In the genomic region with DNA sequence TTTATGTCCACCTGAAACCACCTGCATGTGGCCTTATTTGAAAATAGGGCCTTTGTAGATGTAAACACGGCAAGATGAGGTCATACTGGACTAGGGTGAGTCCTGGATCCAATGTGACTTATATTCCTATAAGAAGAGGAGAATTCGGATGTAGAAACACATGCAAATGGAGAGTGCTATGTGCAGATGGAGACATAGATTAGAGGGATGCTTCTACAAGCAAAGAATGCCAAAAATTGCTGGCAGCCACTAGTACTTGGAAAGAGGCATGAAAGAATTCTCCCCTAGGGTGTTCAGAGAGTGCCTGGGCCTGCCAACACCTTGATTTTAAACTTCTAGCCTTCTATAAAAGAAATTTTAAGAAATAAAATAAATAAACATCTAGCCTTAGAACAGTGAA, we compare ENCODE assay signal across 22 cellular contexts.
A peak's percentile ranks its signal among the peaks of the same experiment; 100 is the strongest.
DNase-seq lines count a peak whose midpoint lies in the region; ATAC-seq, FAIRE-seq and TF ChIP-seq lines count a peak whose summit lies in the region.
"Had no signal": no experiment of that assay in that cellular context is flagged by ENCODE, and none has a peak within 500 bp of the region (broad histone marks: within the 10 kb centered on the region; RNA-seq: fewer than 3 reads in every experiment).

No MANE protein-coding gene starts in this region.

- DNase-seq in A172 (ENCODE audit: low spot score): peak; percentile 48
- peak; percentile 17 for DNase-seq in HFF-Myc (ENCODE audit: extremely low read depth, low read depth)
- DNase-seq in astrocyte (ENCODE audit: low read depth): peak; percentile 75
- DNase-seq in fibroblast of pulmonary artery (ENCODE audit: low read depth): peak; percentile 17
- DNase-seq in CD4-positive, alpha-beta memory T cell: no peak
- DNase-seq: 8988T; activated naive CD8-positive, alpha-beta T cell treated with anti-CD3 and anti-CD28 coated beads, Interleukin-2, amount 50 U/mL, for 24 hours; CD4-positive, alpha-beta T cell; gastrocnemius medialis; Kasumi-1; mucosa of descending colon; NCI-H1417; NCI-H2171; stimulated activated naive CD4-positive, alpha-beta T cell treated with Interleukin-2 at 50 U/mL for 16 hours; transverse colon had no signal

- H3K4me2 ChIP-seq in astrocyte (ENCODE audit: low read length): no peak overlapping the region

- H3K79me2 ChIP-seq in astrocyte (ENCODE audit: insufficient read depth, low read length): no peaks in the 10 kb centered on the region

- POLR2A ChIA-PET in CD4-positive, alpha-beta memory T cell (lab: Charles Lee; ENCODE audit: partially characterized antibody): no interaction called here

- H3K27me3 ChIP-seq in astrocyte (ENCODE audit: insufficient read depth, low read length): no peaks in the 10 kb centered on the region
- H3K27me3 ChIP-seq in CD4-positive, alpha-beta memory T cell (ENCODE audit: insufficient read depth, low read length): no peaks in the 10 kb centered on the region
- H3K27me3 ChIP-seq: gastrocnemius medialis, transverse colon had no signal

- no peak overlapping the region for H3K27ac Mint-ChIP-seq in astrocyte (ENCODE audit: unreplicated experiment)
- H3K27ac Mint-ChIP-seq in CD4-positive, alpha-beta memory T cell: no peak overlapping the region
- H3K27ac Mint-ChIP-seq: activated naive CD8-positive, alpha-beta T cell treated with anti-CD3 and anti-CD28 coated beads, Interleukin-2, amount 50 U/mL, for 24 hours; activated T-helper 17 cell treated with anti-CD3 and anti-CD28 coated beads, Interleukin-2, amount 50 U/mL, for 72 hours; CD4-positive, alpha-beta T cell; T-helper 1 cell treated with Interleukin-12 subunit alpha and Interleukin-12 subunit beta and Interleukin-4 antibody, amounts not matched to agents 30 μg/mL and 1 μg/mL, for 36 hours had no signal

- H3K27ac ChIP-seq in astrocyte (ENCODE audit: low read depth, low read length): peak overlapping the region; percentile 48
- H3K27ac ChIP-seq in CD4-positive, alpha-beta memory T cell (ENCODE audit: low read depth, low read length): no peak overlapping the region
- H3K27ac ChIP-seq: gastrocnemius medialis, transverse colon had no signal

- intact Hi-C loops in CD4-positive, alpha-beta memory T cell (cut with micrococcal nuclease): no loop called here

- H4K20me1 ChIP-seq in astrocyte (ENCODE audit: insufficient read depth, low read length): no peaks in the 10 kb centered on the region

- H3K36me3 ChIP-seq in astrocyte (ENCODE audit: insufficient read depth, low read length): no peaks in the 10 kb centered on the region
- no peaks in the 10 kb centered on the region for H3K36me3 ChIP-seq in CD4-positive, alpha-beta memory T cell (ENCODE audit: insufficient read depth, low read length)
- H3K36me3 ChIP-seq: gastrocnemius medialis, transverse colon had no signal

- no peak for FAIRE-seq in astrocyte (lab: Jason Lieb, UNC)
- FAIRE-seq: G401.6, GM12878 had no signal

- H3K9me3 Mint-ChIP-seq in astrocyte (ENCODE audit: unreplicated experiment): peaks cover 5% of the 10 kb centered on the region
- peaks cover 0 to 4% (median 0%) of the 10 kb centered on the region in 8 donors for H3K9me3 Mint-ChIP-seq in CD4-positive, alpha-beta memory T cell
- H3K9me3 Mint-ChIP-seq: T-helper 1 cell treated with Interleukin-12 subunit alpha and Interleukin-12 subunit beta and Interleukin-4 antibody, amounts not matched to agents 30 μg/mL and 1 μg/mL, for 36 hours had no signal

- no peaks in the 10 kb centered on the region for H3K27me3 Mint-ChIP-seq in astrocyte (ENCODE audit: low read depth, unreplicated experiment)
- no peaks in the 10 kb centered on the region for H3K27me3 Mint-ChIP-seq in CD4-positive, alpha-beta memory T cell
- H3K27me3 Mint-ChIP-seq: activated naive CD8-positive, alpha-beta T cell treated with anti-CD3 and anti-CD28 coated beads, Interleukin-2, amount 50 U/mL, for 24 hours; activated T-helper 17 cell treated with anti-CD3 and anti-CD28 coated beads, Interleukin-2, amount 50 U/mL, for 72 hours had no signal

- ATAC-seq in HG02610 (IDR thresholded peaks at IDR 0.05; ENCODE audit: unreplicated experiment) (no peak), HG02970 (IDR thresholded peaks at IDR 0.05; ENCODE audit: low FRiP score, unreplicated experiment) (no peak), HG03280 (IDR thresholded peaks at IDR 0.05; ENCODE audit: unreplicated experiment) (no peak)
- ATAC-seq: activated naive CD8-positive, alpha-beta T cell treated with anti-CD3 and anti-CD28 coated beads, Interleukin-2, amount 50 U/mL, for 24 hours; activated T-helper 17 cell treated with anti-CD3 and anti-CD28 coated beads, Interleukin-2, amount 50 U/mL, for 72 hours; gastrocnemius medialis; GM12878; mucosa of descending colon had no signal

- H2AFZ ChIP-seq in astrocyte (ENCODE audit: low read depth, low read length): no peak overlapping the region

- peaks cover 19% of the 10 kb centered on the region for H3K4me1 Mint-ChIP-seq in astrocyte (ENCODE audit: low read depth, unreplicated experiment)
- no peaks in the 10 kb centered on the region for H3K4me1 Mint-ChIP-seq in CD4-positive, alpha-beta memory T cell
- H3K4me1 Mint-ChIP-seq: activated naive CD8-positive, alpha-beta T cell treated with anti-CD3 and anti-CD28 coated beads, Interleukin-2, amount 50 U/mL, for 24 hours; activated T-helper 17 cell treated with anti-CD3 and anti-CD28 coated beads, Interleukin-2, amount 50 U/mL, for 72 hours had no signal

- H3K9ac ChIP-seq in astrocyte (ENCODE audit: low read length): no peak overlapping the region

- no peak for TF ChIP-seq CTCF in HFF-Myc (IDR thresholded peaks at IDR 0.05; ENCODE audit: low read depth, low read length, missing control alignments)
- TF ChIP-seq CTCF in astrocyte (IDR thresholded peaks at IDR 0.05; ENCODE audit: insufficient read depth, low read depth, low read length): no peak
- TF ChIP-seq CTCF in fibroblast of pulmonary artery (IDR thresholded peaks at IDR 0.05; ENCODE audit: low read length, missing control alignments): no peak

- H3K36me3 Mint-ChIP-seq in astrocyte (ENCODE audit: low read depth, unreplicated experiment): no peaks in the 10 kb centered on the region
- no peaks in the 10 kb centered on the region for H3K36me3 Mint-ChIP-seq in CD4-positive, alpha-beta memory T cell

- H3K4me1 ChIP-seq in astrocyte (ENCODE audit: insufficient read depth, low read length): peaks cover 18% of the 10 kb centered on the region
- H3K4me1 ChIP-seq in CD4-positive, alpha-beta memory T cell (ENCODE audit: insufficient read depth, low read length): no peaks in the 10 kb centered on the region
- H3K4me1 ChIP-seq: gastrocnemius medialis, transverse colon had no signal

- CTCF ChIA-PET in CD4-positive, alpha-beta memory T cell (lab: Charles Lee; ENCODE audit: partially characterized antibody): no interaction called here

- no peak overlapping the region for H3K4me3 Mint-ChIP-seq in astrocyte (ENCODE audit: unreplicated experiment)
- no peak overlapping the region for H3K4me3 Mint-ChIP-seq in CD4-positive, alpha-beta memory T cell
- H3K4me3 Mint-ChIP-seq: activated naive CD8-positive, alpha-beta T cell treated with anti-CD3 and anti-CD28 coated beads, Interleukin-2, amount 50 U/mL, for 24 hours; activated T-helper 17 cell treated with anti-CD3 and anti-CD28 coated beads, Interleukin-2, amount 50 U/mL, for 72 hours; CD4-positive, alpha-beta T cell; T-helper 1 cell treated with Interleukin-12 subunit alpha and Interleukin-12 subunit beta and Interleukin-4 antibody, amounts not matched to agents 30 μg/mL and 1 μg/mL, for 36 hours had no signal

- H3K4me3 ChIP-seq in HFF-Myc (replicated peaks; ENCODE audit: low read depth, low read length): no peak overlapping the region
- H3K4me3 ChIP-seq in astrocyte (ENCODE audit: insufficient read depth, low read depth, low read length): no peak overlapping the region
- no peak overlapping the region for H3K4me3 ChIP-seq in fibroblast of pulmonary artery (replicated peaks; ENCODE audit: low read depth, low read length)
- no peak overlapping the region for H3K4me3 ChIP-seq in CD4-positive, alpha-beta memory T cell (ENCODE audit: low read length in 2 of 2)
- H3K4me3 ChIP-seq: gastrocnemius medialis, GM12878, mucosa of descending colon, transverse colon had no signal

- no peaks in the 10 kb centered on the region for H3K9me3 ChIP-seq in astrocyte (ENCODE audit: insufficient read depth, low read depth, low read length)
- no peaks in the 10 kb centered on the region for H3K9me3 ChIP-seq in CD4-positive, alpha-beta memory T cell (ENCODE audit: control insufficient read depth in 1 of 2, low read length in 2 of 2)
- H3K9me3 ChIP-seq: gastrocnemius medialis, mucosa of descending colon, transverse colon had no signal

Comparison
In these comparisons a context has a peak if more than half of its experiments do, and no peak if none do; other contexts are left out.
1. DNase-seq: peak in A172 (single experiment), HFF-Myc (single experiment), astrocyte (single experiment) and fibroblast of pulmonary artery (single experiment); none in CD4-positive, alpha-beta memory T cell (0 of 5).